ENCODE assay signal across 9 cellular contexts in the genomic region with DNA sequence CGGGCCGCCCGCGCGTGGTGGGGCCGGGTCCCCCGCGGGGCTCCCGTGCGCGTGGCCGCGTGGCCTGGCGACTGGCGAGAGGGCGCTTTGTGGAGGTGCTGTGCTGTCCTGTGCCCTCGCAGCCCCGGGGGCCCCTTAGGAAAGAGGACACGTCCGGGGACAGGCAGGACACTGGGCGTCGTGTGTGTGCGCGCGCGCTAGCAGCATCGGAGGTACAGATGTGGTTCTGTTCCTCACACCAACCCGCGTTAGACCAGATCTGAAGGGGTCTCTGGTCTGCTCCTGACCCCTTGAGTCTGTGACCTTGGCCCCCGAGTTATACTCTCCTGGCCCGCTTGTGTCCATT. TPM values are rescaled to one million over a fixed set of nuclear protein-coding genes. Genes with fewer than 3 reads are reported as not detected.
DNase-seq lines count a peak whose midpoint lies in the region; ATAC-seq, FAIRE-seq and TF ChIP-seq lines count a peak whose summit lies in the region.
"Had no signal": no experiment of that assay in that cellular context is flagged by ENCODE, and none has a peak within 500 bp of the region (broad histone marks: within the 10 kb centered on the region; RNA-seq: fewer than 3 reads in every experiment).

No MANE protein-coding gene starts in this region.

- H3K27me3 ChIP-seq in body of pancreas (no peaks in the 10 kb centered on the region), right lobe of liver (peaks cover 0 to 5% of the 10 kb centered on the region in 2 donors), thyroid gland (no peaks in the 10 kb centered on the region)

- ATAC-seq in body of pancreas (peak; percentile 26), right lobe of liver (peak in 1 of 4 donors; percentile 18), HG02763 (IDR thresholded peaks at IDR 0.05; ENCODE audit: unreplicated experiment) (no peak)

- 4 to 5% methylated on average over 4 to 27 of the region's 31 CpGs for WGBS in body of pancreas, 2 donors
- WGBS in right lobe of liver (ENCODE audit: insufficient coverage, low coverage, low lambda C conversion rate, missing lambda C conversion rate) = 8% methylated on average over 5 of the region's 31 CpGs
- WGBS in thyroid gland, 2 donors = 16 to 17% methylated on average over 21 to 22 of the region's 31 CpGs

- H3K9me3 ChIP-seq in body of pancreas (no peaks in the 10 kb centered on the region), right lobe of liver (no peaks in the 10 kb centered on the region), thyroid gland (no peaks in the 10 kb centered on the region)

- intact Hi-C loops in body of pancreas (cut with DNase I) = no loop called here
- intact Hi-C loops in right lobe of liver (cut with DNase I) = no loop called here
- intact Hi-C loops in thyroid gland (cut with DNase I) = no loop called here

- no peak for TF ChIP-seq CTCF in body of pancreas (IDR thresholded peaks at IDR 0.05)
- TF ChIP-seq CTCF in right lobe of liver (IDR thresholded peaks at IDR 0.05) = no peak
- TF ChIP-seq CTCF in thyroid gland (IDR thresholded peaks at IDR 0.05) = no peak
- TF ChIP-seq CTCF in D721Med (IDR thresholded peaks at IDR 0.05; ENCODE audit: insufficient read depth, missing control alignments) = no peak

- no peak for FAIRE-seq in D721Med (lab: Jason Lieb, UNC)

- H3K36me3 ChIP-seq in body of pancreas (replicated peaks in 1 of 2; ENCODE audit: insufficient read depth in 1 of 2, low read depth in 2 of 2) (no peaks in the 10 kb centered on the region), right lobe of liver (no peaks in the 10 kb centered on the region), thyroid gland (no peaks in the 10 kb centered on the region)

- peak; percentile 1 for DNase-seq in activated T-cell treated with anti-CD3 and anti-CD28 coated beads for 4 hours
- no peak for DNase-seq in activated T-cell treated with anti-CD3 and anti-CD28 coated beads, Interleukin-2, amount 50 U/mL, for 48 hours
- DNase-seq in body of pancreas = peak in 2 of 4 donors; percentile 25 to 26
- no peak for DNase-seq in right lobe of liver
- peak; percentile 2 to 14 for DNase-seq in thyroid gland
- DNase-seq in dermis blood vessel endothelial cell = no peak
- no peak for DNase-seq in D721Med (ENCODE audit: insufficient read length, low spot score)

- TF ChIP-seq POLR2A in body of pancreas (IDR thresholded peaks at IDR 0.05) (no peak), right lobe of liver (IDR thresholded peaks at IDR 0.05) (no peak), thyroid gland (IDR thresholded peaks at IDR 0.05) (no peak)

- H3K4me3 ChIP-seq in body of pancreas = peak overlapping the region; percentile 22 to 25
- peak overlapping the region; percentile 9 to 33 (median 11) for H3K4me3 ChIP-seq in right lobe of liver
- peak overlapping the region; percentile 8 to 47 (median 39) for H3K4me3 ChIP-seq in thyroid gland (replicated peaks in 1 of 3)

- H3K27ac ChIP-seq in body of pancreas (peak overlapping the region in 1 of 4 donors; percentile 51), right lobe of liver (no peak overlapping the region), thyroid gland (no peak overlapping the region)

- H3K4me1 ChIP-seq in body of pancreas (peaks cover 19% of the 10 kb centered on the region), right lobe of liver (no peaks in the 10 kb centered on the region), thyroid gland (peaks cover 8 to 11% of the 10 kb centered on the region in 2 donors)

RNA-seq across cellular contexts. Expression of a gene that starts 0.5 kb away (rescaled TPM):
- total RNA-seq in body of pancreas = 1 to 10 TPM; 3.0 to 3.1 TPM
- total RNA-seq in right lobe of liver = 1 to 10 TPM in 1 of 6 experiments, under 1 TPM in 4, not detected in 1; 0.29 to 1.4 (median 0.58) TPM
- total RNA-seq in thyroid gland = under 1 TPM in 2 of 4 donors, not detected in 2; 0.40 to 0.56 TPM
- total RNA-seq in dermis blood vessel endothelial cell = 0.09 TPM in 1 of 2 replicates, not detected in the other
- total RNA-seq: CD4-positive, CD25-positive, alpha-beta regulatory T cell had no signal

Comparison
In these comparisons a context has a peak if more than half of its experiments do, and no peak if none do; other contexts are left out.
1. DNase-seq: peak in activated T-cell treated with anti-CD3 and anti-CD28 coated beads for 4 hours (single experiment) and thyroid gland (2 of 2); none in activated T-cell treated with anti-CD3 and anti-CD28 coated beads, Interleukin-2, amount 50 U/mL, for 48 hours (0 of 2), right lobe of liver (0 of 3), dermis blood vessel endothelial cell (single experiment) and D721Med (single experiment).
2. Peak in every context shown above with its lines, with median percentiles within 50 percentile points of each other: H3K4me3 ChIP-seq.